29 cellular contexts compared by ENCODE assay signal in genomic region chr12:82203076-82203475, GRCh38.
"Had no signal": no experiment of that assay in that cellular context is flagged by ENCODE, and none has a peak within 500 bp of the region (broad histone marks: within the 10 kb centered on the region; RNA-seq: fewer than 3 reads in every experiment).

No MANE protein-coding gene starts in this region.

- FAIRE-seq: astrocyte, endometrium, endothelial cell of umbilical vein, frontal cortex had no signal

- H3K4me3 ChIP-seq: cardiac muscle cell, colonic mucosa had no signal

- H3K27me3 ChIP-seq: brain microvascular endothelial cell, cardiac muscle cell, colonic mucosa had no signal

- DNase-seq: activated B cell treated with CpG ODN at 0.5 μM for 24 hours; activated CD4-positive, alpha-beta T cell treated with anti-CD3 and anti-CD28 coated beads for 48 hours; activated CD4-positive, alpha-beta T cell treated with anti-CD3 and anti-CD28 coated beads, Interleukin-2, amount 50 U/mL, for 1 hour; activated CD4-positive, alpha-beta T cell treated with anti-CD3 and anti-CD28 coated beads, Interleukin-2, amount 50 U/mL, for 48 hours; activated CD8-positive, alpha-beta memory T cell treated with anti-CD3 and anti-CD28 coated beads for 24 hours; activated CD8-positive, alpha-beta T cell treated with anti-CD3 and anti-CD28 coated beads for 36 hours; activated effector memory CD4-positive, alpha-beta T cell treated with Interleukin-2 at 50 U/mL for 16 hours; activated gamma-delta T cell treated with Interleukin-2 at 50 U/mL for 16 hours; activated naive CD4-positive, alpha-beta T cell treated with anti-CD3 and anti-CD28 coated beads, Interleukin-2, amount 50 U/mL, for 16 hours; activated naive CD4-positive, alpha-beta T cell treated with Interleukin-2 at 50 U/mL for 16 hours; activated T-cell treated with anti-CD3 and anti-CD28 coated beads, Interleukin-2, amount 50 U/mL, for 4 hours; amniotic stem cell; anterior cingulate cortex; brain microvascular endothelial cell; central memory CD4-positive, alpha-beta T cell; cerebellar nuclear complex; colonic mucosa; effector CD8-positive, alpha-beta T cell; foreskin fibroblast; head of caudate nucleus; T-helper 1 cell; T-helper 17 cell; T1000; WERI-Rb-1 had no signal

- H3K36me3 ChIP-seq: brain microvascular endothelial cell, cardiac muscle cell, colonic mucosa, WERI-Rb-1 had no signal

- H3K27ac ChIP-seq: brain microvascular endothelial cell, cardiac muscle cell, colonic mucosa, WERI-Rb-1 had no signal
